Comparison of ENCODE assay signal across 2 cellular contexts in genomic region chr3:48690846-48691458, GRCh38.
TF ChIP-seq lines count a peak whose summit lies in the region.

No MANE protein-coding gene starts in this region.

TF ChIP-seq in GM12891, 5 proteins besides CTCF, POLR2A, EP300 and RAD21:
- TF ChIP-seq POU2F2 (IDR thresholded peaks at IDR 0.05; ENCODE audit: low read depth, low read length) (no peak), PAX5 (IDR thresholded peaks at IDR 0.05; ENCODE audit: insufficient read depth, low read length, severe bottlenecking) (no peak), POLR2AphosphoS5 (IDR thresholded peaks at IDR 0.05; ENCODE audit: low read depth, low read length) (0 out of 2 replicates have a peak, but pooled peaks have one; percentile 42), SPI1 (IDR thresholded peaks at IDR 0.05; ENCODE audit: low read depth, low read length) (peak; percentile 43; the same call in 1 of the 2 replicates)

TF ChIP-seq in SK-N-SH treated with all-trans-retinoic acid at 6 μM for 48 hours, 23 proteins besides CTCF, POLR2A, EP300 and RAD21:
- TF ChIP-seq SNAI2 (CRISPR knock-in tag; IDR thresholded peaks at IDR 0.05) (no peak), ZNF70 (CRISPR knock-in tag; IDR thresholded peaks at IDR 0.05) (no peak), CREB5 (CRISPR knock-in tag; IDR thresholded peaks at IDR 0.05; ENCODE audit: low read depth) (no peak), PPARA (CRISPR knock-in tag; IDR thresholded peaks at IDR 0.05; ENCODE audit: borderline replicate concordance) (no peak), ZNF565 (CRISPR knock-in tag; conservative IDR thresholded peaks at IDR 0.05; ENCODE audit: low read depth) (no peak), ISL1 (CRISPR knock-in tag; IDR thresholded peaks at IDR 0.05) (no peak), TOX (CRISPR knock-in tag; IDR thresholded peaks at IDR 0.05; ENCODE audit: borderline replicate concordance) (no peak), PATZ1 (CRISPR knock-in tag; IDR thresholded peaks at IDR 0.05; ENCODE audit: borderline replicate concordance) (no peak), CSDC2 (CRISPR knock-in tag; IDR thresholded peaks at IDR 0.05) (no peak), TCF4 (CRISPR knock-in tag; IDR thresholded peaks at IDR 0.05; ENCODE audit: borderline replicate concordance) (no peak), OSR1 (CRISPR knock-in tag; IDR thresholded peaks at IDR 0.05) (no peak), ESRRG (CRISPR knock-in tag; IDR thresholded peaks at IDR 0.05) (no peak), ARNTL (CRISPR knock-in tag; IDR thresholded peaks at IDR 0.05; ENCODE audit: borderline replicate concordance, low read depth) (no peak), RARB (CRISPR knock-in tag; IDR thresholded peaks at IDR 0.05) (no peak), POU6F1 (CRISPR knock-in tag; IDR thresholded peaks at IDR 0.05; ENCODE audit: borderline replicate concordance, low read depth) (no peak)
TF ChIP-seq in SK-N-SH treated with all-trans-retinoic acid at 6 μM for 48 hours: peak in this region for 0.
